10 cellular contexts compared by ENCODE assay signal in genomic region chr1:40699787-40700186, GRCh38. TPM values are rescaled to one million over a fixed set of nuclear protein-coding genes. Genes with fewer than 3 reads are reported as not detected.
A peak's percentile ranks its signal among the peaks of the same experiment; 100 is the strongest.
DNase-seq lines count a peak whose midpoint lies in the region; ATAC-seq, FAIRE-seq and TF ChIP-seq lines count a peak whose summit lies in the region.
"Had no signal": no experiment of that assay in that cellular context is flagged by ENCODE, and none has a peak within 500 bp of the region (broad histone marks: within the 10 kb centered on the region; RNA-seq: fewer than 3 reads in every experiment).

No MANE protein-coding gene starts in this region.

- peak overlapping the region; percentile 26 for H3K27ac Mint-ChIP-seq in stimulated activated naive CD8-positive, alpha-beta T cell treated with anti-CD3 and anti-CD28 coated beads, Interleukin-15, Interleukin-2, amounts not matched to agents 100 ng/mL and 50 ng/mL, for 24 hours

- H3K9me3 ChIP-seq in GM23248 (ENCODE audit: low read depth) (no peaks in the 10 kb centered on the region), heart left ventricle (no peaks in the 10 kb centered on the region), small intestine (ENCODE audit: control insufficient read depth, low read depth) (no peaks in the 10 kb centered on the region)

- FAIRE-seq in small intestine (lab: Jason Lieb, UNC) = no peak
- FAIRE-seq: keratinocyte had no signal

- no peak for TF ChIP-seq CTCF in heart left ventricle (IDR thresholded peaks at IDR 0.05)

- ATAC-seq in activated T-cell treated with anti-CD3 and anti-CD28 coated beads, Interleukin-2, amount 50 U/mL, for 4 hours = peak; percentile 69 to 70
- ATAC-seq in HG03571 (IDR thresholded peaks at IDR 0.05; ENCODE audit: unreplicated experiment) (peak; percentile 54), heart left ventricle (no peak)

- H3K27me3 ChIP-seq in GM23248 (replicated peaks; ENCODE audit: insufficient read depth) (no peaks in the 10 kb centered on the region), heart left ventricle (no peaks in the 10 kb centered on the region), small intestine (ENCODE audit: control insufficient read depth in 2 of 2, insufficient read depth in 2 of 2, low read length in 2 of 2) (no peaks in the 10 kb centered on the region)

- H3K27ac ChIP-seq in GM23248 = peak overlapping the region; percentile 28; the same call in 1 of the 2 replicates
- no peak overlapping the region for H3K27ac ChIP-seq in heart left ventricle
- no peak overlapping the region for H3K27ac ChIP-seq in small intestine (ENCODE audit: low read depth in 1 of 2, low read length in 1 of 2)

- no peaks in the 10 kb centered on the region for H3F3A ChIP-seq in GM23248 (ENCODE audit: insufficient read depth)

- H3K4me1 Mint-ChIP-seq in activated T-cell treated with anti-CD3 and anti-CD28 coated beads, Interleukin-2, amount 50 U/mL, for 4 hours (ENCODE audit: low read depth) = peaks cover 75% of the 10 kb centered on the region
- H3K4me1 Mint-ChIP-seq in stimulated activated naive CD8-positive, alpha-beta T cell treated with anti-CD3 and anti-CD28 coated beads, Interleukin-15, Interleukin-2, amounts not matched to agents 100 ng/mL and 50 ng/mL, for 24 hours (ENCODE audit: low read depth) = peaks cover 68% of the 10 kb centered on the region

- no peaks in the 10 kb centered on the region for H3K9me2 ChIP-seq in GM23248 (ENCODE audit: insufficient read depth)

- H3K27me3 Mint-ChIP-seq in activated T-cell treated with anti-CD3 and anti-CD28 coated beads, Interleukin-2, amount 50 U/mL, for 4 hours (ENCODE audit: low read depth) = no peaks in the 10 kb centered on the region
- H3K27me3 Mint-ChIP-seq in stimulated activated naive CD8-positive, alpha-beta T cell treated with anti-CD3 and anti-CD28 coated beads, Interleukin-15, Interleukin-2, amounts not matched to agents 100 ng/mL and 50 ng/mL, for 24 hours = no peaks in the 10 kb centered on the region

- no peak for TF ChIP-seq POLR2A in heart left ventricle (IDR thresholded peaks at IDR 0.05)

- no peaks in the 10 kb centered on the region for H4K20me1 ChIP-seq in GM23248 (ENCODE audit: insufficient read depth)

- H2AFZ ChIP-seq in GM23248 = no peak overlapping the region

- WGBS in GM23248 (ENCODE audit: low coverage in 1 of 2, low lambda C conversion rate in 2 of 2, missing lambda C conversion rate in 2 of 2), 2 experiments = 89% methylated on average over 6 of the region's 6 CpGs
- WGBS in heart left ventricle, 4 donors = 87 to 92% (median 90%) methylated on average over 6 of the region's 6 CpGs
- WGBS in small intestine, 3 donors = 72 to 90% (median 78%) methylated on average over 6 of the region's 6 CpGs

- H3K36me3 ChIP-seq in GM23248 (ENCODE audit: low read depth) = no peaks in the 10 kb centered on the region
- peaks cover 0 to 16% (median 0%) of the 10 kb centered on the region in 9 donors for H3K36me3 ChIP-seq in heart left ventricle
- peaks cover 0 to 2% of the 10 kb centered on the region in 2 donors for H3K36me3 ChIP-seq in small intestine (ENCODE audit: control insufficient read depth in 2 of 2, insufficient read depth in 2 of 2, low read length in 2 of 2)

- H3K9me3 Mint-ChIP-seq in activated T-cell treated with anti-CD3 and anti-CD28 coated beads, Interleukin-2, amount 50 U/mL, for 4 hours = no peaks in the 10 kb centered on the region
- H3K9me3 Mint-ChIP-seq in stimulated activated naive CD8-positive, alpha-beta T cell treated with anti-CD3 and anti-CD28 coated beads, Interleukin-15, Interleukin-2, amounts not matched to agents 100 ng/mL and 50 ng/mL, for 24 hours = no peaks in the 10 kb centered on the region

- peaks cover 100% of the 10 kb centered on the region for H3K79me2 ChIP-seq in GM23248 (ENCODE audit: insufficient read depth)

- H3K4me3 Mint-ChIP-seq in activated T-cell treated with anti-CD3 and anti-CD28 coated beads, Interleukin-2, amount 50 U/mL, for 4 hours = peak overlapping the region; percentile 19
- no peak overlapping the region for H3K4me3 Mint-ChIP-seq in stimulated activated naive CD8-positive, alpha-beta T cell treated with anti-CD3 and anti-CD28 coated beads, Interleukin-15, Interleukin-2, amounts not matched to agents 100 ng/mL and 50 ng/mL, for 24 hours

- no peak for DNase-seq in activated T-cell treated with anti-CD3 and anti-CD28 coated beads, Interleukin-2, amount 50 U/mL, for 4 hours
- no peak for DNase-seq in activated T-cell treated with anti-CD3 and anti-CD28 coated beads, Interleukin-2, amount 50 U/mL, for 48 hours
- DNase-seq in GM23248 (no peak), heart left ventricle (no peak), NCI-H2227 treated with DMSO at 0.1 percent for 48 hours (lab: John Stamatoyannopoulos, UW) (no peak), small intestine (no peak)
- DNase-seq: effector CD4-positive, alpha-beta T cell had no signal

- in situ Hi-C loops in GM23248 (cut with MboI) = no loop called here

- H3K4me2 ChIP-seq in GM23248 (ENCODE audit: unreplicated experiment) = no peak overlapping the region

- H3K4me3 ChIP-seq in GM23248 = no peak overlapping the region
- no peak overlapping the region for H3K4me3 ChIP-seq in heart left ventricle
- no peak overlapping the region for H3K4me3 ChIP-seq in small intestine (ENCODE audit: low read depth in 1 of 2, low read length in 2 of 2)

- H3K36me3 Mint-ChIP-seq in activated T-cell treated with anti-CD3 and anti-CD28 coated beads, Interleukin-2, amount 50 U/mL, for 4 hours (ENCODE audit: insufficient read depth) = peaks cover 4% of the 10 kb centered on the region
- H3K36me3 Mint-ChIP-seq in stimulated activated naive CD8-positive, alpha-beta T cell treated with anti-CD3 and anti-CD28 coated beads, Interleukin-15, Interleukin-2, amounts not matched to agents 100 ng/mL and 50 ng/mL, for 24 hours (ENCODE audit: low read depth) = peaks cover 14% of the 10 kb centered on the region

- peaks cover 9% of the 10 kb centered on the region; the same call in 1 of the 2 replicates for H3K4me1 ChIP-seq in GM23248 (ENCODE audit: insufficient read depth)
- H3K4me1 ChIP-seq in heart left ventricle = peaks cover 0 to 91% (median 29%) of the 10 kb centered on the region in 12 donors
- H3K4me1 ChIP-seq in small intestine (ENCODE audit: control insufficient read depth in 2 of 2, insufficient read depth in 1 of 2, low read depth in 1 of 2, low read length in 1 of 2) = peaks cover 2 to 4% of the 10 kb centered on the region in 2 donors

- intact Hi-C loops in heart left ventricle (cut with DNase I) = no loop called here

- no peak overlapping the region for H3K9ac ChIP-seq in GM23248

RNA-seq across cellular contexts. Expression of gene NFYC, which starts 8.3 kb away (rescaled TPM):
- total RNA-seq in activated T-cell treated with anti-CD3 and anti-CD28 coated beads, Interleukin-2, amount 50 U/mL, for 4 hours = 10 to 100 TPM; 59.8 to 72.8 (median 67.0) TPM
- total RNA-seq in GM23248 (2014; rRNA removed; shearing (Covaris generic)) = 23.7 and 24.5 TPM in 2 replicates
- polyA plus RNA-seq in GM23248 (2016; fragmentation: Nextera tagmentation; extraction: Ambion mirVana) = 28.3 and 33.1 TPM in 2 replicates
- 10 to 100 TPM; 52.6 to 82.8 (median 69.4) TPM for total RNA-seq in heart left ventricle
- polyA plus RNA-seq in heart left ventricle = 10 to 100 TPM; 45.2 to 52.8 TPM
- polyA plus RNA-seq in small intestine = 10 to 100 TPM; 35.7 to 49.2 (median 35.9) TPM

RNA-seq across cellular contexts. Expression of gene RIMS3, which starts 34.3 kb away (rescaled TPM):
- under 1 TPM; 0.42 to 0.78 (median 0.57) TPM for total RNA-seq in activated T-cell treated with anti-CD3 and anti-CD28 coated beads, Interleukin-2, amount 50 U/mL, for 4 hours
- 0.25 TPM in 1 of 2 replicates, not detected in the other for total RNA-seq in GM23248 (2014; rRNA removed; shearing (Covaris generic))
- 0.08 and 0.18 TPM in 2 replicates for polyA plus RNA-seq in GM23248 (2016; fragmentation: Nextera tagmentation; extraction: Ambion mirVana)
- 1 to 10 TPM in 5 of 9 donors, under 1 TPM in 4; 0.56 to 3.0 (median 1.1) TPM for total RNA-seq in heart left ventricle
- under 1 TPM; 0.23 to 0.30 TPM for polyA plus RNA-seq in heart left ventricle
- 1 to 10 TPM in 1 of 3 donors, under 1 TPM in 1, not detected in 1; under 0.01 to 3.4 TPM for polyA plus RNA-seq in small intestine

Comparison
In these comparisons a context has a peak if more than half of its experiments do, and no peak if none do; other contexts are left out.
1. ATAC-seq: peak in activated T-cell treated with anti-CD3 and anti-CD28 coated beads, Interleukin-2, amount 50 U/mL, for 4 hours (2 of 2) and HG03571 (single experiment); none in heart left ventricle (0 of 4).